Comparison of ENCODE assay signal across 13 cellular contexts in the genomic region with DNA sequence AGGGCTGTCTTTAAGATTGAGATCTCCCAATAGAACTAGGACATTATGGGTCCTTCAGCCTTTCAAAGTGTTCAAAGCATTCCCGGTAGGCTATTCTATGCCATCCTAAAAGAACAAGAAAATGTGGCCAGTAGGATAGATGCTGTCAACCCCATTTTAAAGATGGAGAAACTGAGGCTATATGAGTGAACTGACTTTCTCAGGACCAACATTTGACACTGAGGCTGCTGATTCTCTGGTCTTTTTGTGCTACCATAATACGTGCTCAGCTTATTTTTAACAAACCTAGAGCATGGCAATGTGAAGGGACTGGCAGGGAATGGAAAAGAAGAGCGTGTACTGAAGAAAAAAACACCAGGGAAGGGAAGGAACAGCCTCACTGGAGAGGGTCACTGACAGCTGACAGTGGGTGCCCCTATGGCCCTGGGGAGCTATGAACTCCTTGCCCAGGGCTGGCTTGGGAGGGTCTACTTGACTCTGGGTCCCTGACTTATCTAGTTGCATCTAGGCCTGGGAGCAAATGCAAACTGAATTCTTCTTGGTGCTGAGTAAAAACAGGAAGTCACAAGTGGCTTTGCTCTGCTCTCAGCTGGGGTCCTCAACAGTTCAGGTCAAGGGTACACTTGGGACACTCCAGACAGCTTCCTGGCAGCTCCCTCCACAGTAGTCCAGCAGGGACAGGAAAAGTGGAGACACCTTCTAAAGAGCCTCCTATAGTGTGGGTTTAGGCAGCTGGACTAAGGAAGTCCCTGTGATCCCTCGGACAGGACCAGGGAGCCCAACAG. TPM values are rescaled to one million over a fixed set of nuclear protein-coding genes. Genes with fewer than 3 reads are reported as not detected.
DNase-seq lines count a peak whose midpoint lies in the region; ATAC-seq, FAIRE-seq and TF ChIP-seq lines count a peak whose summit lies in the region.
"Had no signal": no experiment of that assay in that cellular context is flagged by ENCODE, and none has a peak within 500 bp of the region (broad histone marks: within the 10 kb centered on the region; RNA-seq: fewer than 3 reads in every experiment).

No MANE protein-coding gene starts in this region.

- peak; percentile 16 for DNase-seq in SIG-M5 treated with dmso at 0.1 percent for 504 hours (lab: John Stamatoyannopoulos, UW; ENCODE audit: unreplicated experiment)
- DNase-seq in SIG-M5 (lab: John Stamatoyannopoulos, UW): no peak
- DNase-seq in GM12878 (ENCODE audit: low read depth, low spot score): no peak
- no peak for DNase-seq in tibial nerve (ENCODE audit: low spot score in 2 of 2)
- DNase-seq in NCI-H526 (lab: John Stamatoyannopoulos, UW): no peak
- DNase-seq in activated gamma-delta T cell treated with Interleukin-2 at 50 U/mL for 16 hours: no peak
- DNase-seq in cortex of kidney (lab: John Stamatoyannopoulos, UW): no peak
- DNase-seq: activated CD4-positive, alpha-beta T cell treated with anti-CD3 and anti-CD28 coated beads, Interleukin-2, amount 50 U/mL, for 1 hour; stimulated activated CD4-positive, alpha-beta T cell treated with anti-CD3 and anti-CD28 coated beads, Interleukin-2, amount 100 ng/mL, for 48 hours had no signal

- H3K9me3 ChIP-seq in GM12878 (replicated peaks; ENCODE audit: control insufficient read depth, insufficient read depth, low read length) (no peaks in the 10 kb centered on the region; the same call in 2 of the 3 replicates), muscle layer of colon (ENCODE audit: low read length) (no peaks in the 10 kb centered on the region), tibial nerve (no peaks in the 10 kb centered on the region)
- H3K9me3 ChIP-seq: SJCRH30, tibial artery had no signal

- in situ Hi-C loops in GM12878 (cut with MboI): no loop called here

- no peaks in the 10 kb centered on the region for H4K20me1 ChIP-seq in GM12878 (ENCODE audit: control insufficient read depth, insufficient read depth)

- TF ChIP-seq RAD21 in GM12878 (IDR thresholded peaks at IDR 0.05; ENCODE audit: insufficient read depth, low read depth, low read length): no peak

- H3K27ac ChIP-seq in GM12878 (ENCODE audit: control insufficient read depth, insufficient read depth) (no peak overlapping the region), muscle layer of colon (ENCODE audit: low read depth, low read length) (peak overlapping the region; percentile 86), tibial nerve (peak overlapping the region in 3 of 4 donors; percentile 30 to 79 (median 72))
- H3K27ac ChIP-seq: SJCRH30 had no signal

- CTCF ChIA-PET in GM12878 (lab: Yijun Ruan, JAX): interaction anchor here (0.6 to 9.4 kb wide), 7 partner anchors 11 to 55 kb away, joined by 3 to 82 read pairs (median 5); no protein-coding TSS in a partner anchor

- 60% methylated on average over 4 of the region's 4 CpGs for whole genome bisulfite sequencing in GM12878 (ENCODE audit: insufficient coverage, insufficient replicate concordance, low lambda C conversion rate, missing lambda C conversion rate)
- 95 to 97% methylated on average over 4 of the region's 4 CpGs for WGBS in tibial nerve, 2 donors

- SMC1A ChIA-PET in GM12878 (lab: Charles Lee; ENCODE audit: uncharacterized antibody, unreplicated experiment): interaction anchor here (0.9 to 17.8 kb wide), 13 partner anchors 8 to 93 kb away, joined by 3 to 302 read pairs (median 6); no protein-coding TSS in a partner anchor

- intact Hi-C loops in GM12878 (cut with micrococcal nuclease; ENCODE audit: unreplicated experiment): no loop called here

- H3K27me3 ChIP-seq in GM12878 (replicated peaks in 1 of 2; ENCODE audit: control insufficient read depth in 2 of 2, insufficient read depth in 2 of 2, low read length in 1 of 2) (peaks cover 0 to 12% of the 10 kb centered on the region in 2 experiments; a peak in 3 of 4 replicates), muscle layer of colon (ENCODE audit: control insufficient read depth in 1 of 2, insufficient read depth in 2 of 2, low read length in 2 of 2) (no peaks in the 10 kb centered on the region), tibial nerve (no peaks in the 10 kb centered on the region)
- H3K27me3 ChIP-seq: SJCRH30 had no signal

- peak; percentile 22 for ATAC-seq in GM12878

- H3K9ac ChIP-seq in GM12878 (ENCODE audit: control insufficient read depth, insufficient read depth, low read length) (no peak overlapping the region), muscle layer of colon (ENCODE audit: low read length) (no peak overlapping the region)

- RAD21 ChIA-PET in GM12878 (lab: Charles Lee; ENCODE audit: unreplicated experiment): interaction anchor here (0.9 to 9.8 kb wide), 11 partner anchors 8 to 94 kb away, joined by 3 to 202 read pairs (median 4); no protein-coding TSS in a partner anchor

- H2AFZ ChIP-seq in GM12878 (ENCODE audit: control insufficient read depth, low read depth, low read length): no peak overlapping the region

- H3K4me2 ChIP-seq in GM12878 (ENCODE audit: control insufficient read depth, insufficient read depth): no peak overlapping the region

- H3K36me3 ChIP-seq in GM12878 (ENCODE audit: control insufficient read depth in 2 of 2, insufficient read depth in 2 of 2, low read length in 1 of 2) (no peaks in the 10 kb centered on the region), muscle layer of colon (ENCODE audit: insufficient read depth, low read length) (no peaks in the 10 kb centered on the region), tibial nerve (no peaks in the 10 kb centered on the region)
- H3K36me3 ChIP-seq: SJCRH30, tibial artery had no signal

- H3K4me3 ChIP-seq in GM12878 (no peak overlapping the region), muscle layer of colon (ENCODE audit: low read depth in 1 of 2, low read length in 2 of 2) (peak overlapping the region in 1 of 2 donors; percentile 94), tibial nerve (peak overlapping the region in 1 of 4 donors; percentile 46)

- TF ChIP-seq POLR2A in GM12878 (IDR thresholded peaks at IDR 0.05; ENCODE audit: low read depth, low read length) (no peak), tibial nerve (IDR thresholded peaks at IDR 0.05) (no peak)

- peaks cover 34% of the 10 kb centered on the region for H3K4me1 ChIP-seq in GM12878 (ENCODE audit: control insufficient read depth, insufficient read depth, low read length)
- H3K4me1 ChIP-seq in muscle layer of colon (ENCODE audit: insufficient read depth, low read length): peaks cover 72% of the 10 kb centered on the region
- peaks cover 0 to 40% (median 13%) of the 10 kb centered on the region in 4 donors for H3K4me1 ChIP-seq in tibial nerve

- no peak for FAIRE-seq in GM12878 (lab: Jason Lieb, UNC)
- FAIRE-seq: G401.6 had no signal

- TF ChIP-seq EP300 in GM12878 (IDR thresholded peaks at IDR 0.05; ENCODE audit: borderline replicate concordance in 1 of 2, control insufficient read depth in 1 of 2, low read depth in 2 of 2, low read length in 2 of 2) (0 out of 4 replicates have a peak, but pooled peaks of 1 of the 2 experiments have one; percentile 16), tibial nerve (IDR thresholded peaks at IDR 0.05) (no peak)

- POLR2A ChIA-PET in GM12878 (lab: Charles Lee): interaction anchor here (0.6 to 11.7 kb wide), 7 partner anchors 9 to 1142 kb away, joined by 3 to 187 read pairs (median 8); no protein-coding TSS in a partner anchor

- no peak for TF ChIP-seq CTCF in GM12878 (IDR thresholded peaks at IDR 0.05 in 2 of 3, conservative IDR thresholded peaks at IDR 0.05 in 1 of 3; ENCODE audit: control insufficient read depth in 2 of 3, extremely low read depth in 1 of 3, insufficient read depth in 1 of 3, low read depth in 3 of 3, low read length in 3 of 3)
- no peak for TF ChIP-seq CTCF in tibial nerve (IDR thresholded peaks at IDR 0.05)

- BruUV-seq in GM12878 (replicated peaks; lab: Mats Ljungman, UMichigan): no TSS peak

- H3K79me2 ChIP-seq in GM12878 (ENCODE audit: control insufficient read depth, insufficient read depth, low read length): no peaks in the 10 kb centered on the region

TF ChIP-seq in GM12878, 131 proteins besides CTCF, POLR2A, EP300 and RAD21 (continues in another document):
- TF ChIP-seq HDGF (IDR thresholded peaks at IDR 0.05) (peak; percentile 29; the same call in 1 of the 2 replicates), PAX5 (IDR thresholded peaks at IDR 0.05; ENCODE audit: borderline replicate concordance, low read depth, low read length) (no peak)

RNA-seq across cellular contexts. Expression of gene CYRIA, which starts 2.3 kb away (rescaled TPM):
- total RNA-seq in GM12878 (2013; cell fraction: nucleolus; rRNA removed): 51.1 and 55.0 TPM in 2 replicates
- total RNA-seq in GM12878 (2014; rRNA removed) (3.0 and 4.2 TPM in 2 replicates), GM12878 (2014; rRNA removed; fragmentation: Illumina TruSeq; extraction: Trizol) (5.8 and 6.9 TPM in 2 replicates), GM12878 (2021) (9.2 and 11.2 TPM in 2 replicates), tibial nerve (1 to 10 TPM; 3.3 to 5.7 (median 4.9) TPM)
- 0.73 TPM for polyA plus RNA-seq in GM12878 (2011; ENCODE audit: low read depth)
- polyA plus RNA-seq in GM12878 (2011; rRNA removed) (11.9 and 13.0 TPM in 2 replicates), GM12878 (2014; fragmentation: Illumina TruSeq; extraction: Trizol) (9.4 and 11.7 TPM in 2 replicates), GM12878 (2014; fragmentation: Nextera tagmentation; extraction: Ambion mirVana) (1 to 10 TPM; 5.4 to 7.8 TPM), GM12878 (2014; rRNA removed) (4.8 and 6.0 TPM in 2 replicates), GM12878 (2016; fragmentation: Nextera tagmentation; extraction: Ambion mirVana) (10 to 100 TPM in 1 of 2 experiments, 1 to 10 TPM in 1; 9.6 to 13.1 TPM)
- 5.5 and 6.6 TPM in 2 replicates for polyA plus RNA-seq in GM12878 (2011; cell fraction: cytosol; rRNA removed)
- 12.6 and 15.4 TPM in 2 replicates for polyA plus RNA-seq in GM12878 (2011; cell fraction: nucleus; rRNA removed)
- polyA plus RNA-seq in GM12878 (2012): 0.93 and 1.2 TPM in 2 replicates
- polyA minus RNA-seq in GM12878 (2011; rRNA and poly(A)+ RNA removed): 8.2 and 12.9 TPM in 2 replicates
- 2.3 and 4.1 TPM in 2 replicates for polyA minus RNA-seq in GM12878 (2011; cell fraction: cytosol; rRNA and poly(A)+ RNA removed)
- polyA minus RNA-seq in GM12878 (2011; cell fraction: nucleus; rRNA and poly(A)+ RNA removed): 10.4 and 11.1 TPM in 2 replicates
